In the genomic region with DNA sequence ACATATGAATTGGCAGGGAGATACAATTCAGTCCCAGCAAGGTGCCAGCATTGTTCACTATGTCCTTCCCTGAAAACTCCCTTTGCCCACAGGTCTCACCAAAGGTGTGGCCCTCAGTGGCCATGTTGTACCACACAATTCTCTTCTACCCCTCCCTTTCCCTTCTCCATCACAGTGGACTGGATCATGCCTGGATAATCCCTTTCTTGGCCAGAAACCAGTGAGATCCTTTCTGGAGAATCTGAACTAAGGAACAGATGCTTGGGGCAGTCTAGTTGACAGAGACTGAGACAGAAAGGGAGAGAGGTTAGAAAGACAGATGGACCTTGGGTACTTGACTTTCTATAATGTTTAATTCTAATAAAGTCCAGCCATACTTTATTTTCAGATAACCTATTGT, we compare ENCODE assay signal across 18 cellular contexts.
"Had no signal": no experiment of that assay in that cellular context is flagged by ENCODE, and none has a peak within 500 bp of the region (broad histone marks: within the 10 kb centered on the region; RNA-seq: fewer than 3 reads in every experiment).

No MANE protein-coding gene starts in this region.

- H3K27me3 Mint-ChIP-seq: naive B cell had no signal

- H3K27ac Mint-ChIP-seq: activated naive CD4-positive, alpha-beta T cell treated with anti-CD3 and anti-CD28 coated beads for 36 hours; activated T-cell treated with anti-CD3 and anti-CD28 coated beads, Interleukin-2, amount 50 U/mL, for 72 hours; memory B cell; stimulated activated effector memory CD8-positive, alpha-beta T cell treated with anti-CD3 and anti-CD28 coated beads, Interleukin-12 subunit alpha, Interleukin-12 subunit beta, amount 100 ng/mL, for 72 hours; T-helper 1 cell treated with Interleukin-12 subunit alpha and Interleukin-12 subunit beta and Interleukin-4 antibody, amounts not matched to agents 30 μg/mL and 1 μg/mL, for 36 hours had no signal

- H3K9me3 Mint-ChIP-seq: activated naive CD4-positive, alpha-beta T cell treated with anti-CD3 and anti-CD28 coated beads for 36 hours; activated T-cell treated with anti-CD3 and anti-CD28 coated beads, Interleukin-2, amount 50 U/mL, for 72 hours; memory B cell; naive B cell; stimulated activated effector memory CD8-positive, alpha-beta T cell treated with anti-CD3 and anti-CD28 coated beads, Interleukin-12 subunit alpha, Interleukin-12 subunit beta, amount 100 ng/mL, for 72 hours; T-helper 1 cell treated with Interleukin-12 subunit alpha and Interleukin-12 subunit beta and Interleukin-4 antibody, amounts not matched to agents 30 μg/mL and 1 μg/mL, for 36 hours had no signal

- H3K36me3 Mint-ChIP-seq: naive B cell; stimulated activated effector memory CD8-positive, alpha-beta T cell treated with anti-CD3 and anti-CD28 coated beads, Interleukin-12 subunit alpha, Interleukin-12 subunit beta, amount 100 ng/mL, for 72 hours had no signal

- H3K9me3 ChIP-seq: heart left ventricle, right lobe of liver, upper lobe of right lung had no signal

- H3K36me3 ChIP-seq: heart left ventricle, right lobe of liver, upper lobe of right lung had no signal

- H3K4me3 Mint-ChIP-seq: activated naive CD4-positive, alpha-beta T cell treated with anti-CD3 and anti-CD28 coated beads for 36 hours; activated T-cell treated with anti-CD3 and anti-CD28 coated beads, Interleukin-2, amount 50 U/mL, for 72 hours; memory B cell; naive B cell; stimulated activated effector memory CD8-positive, alpha-beta T cell treated with anti-CD3 and anti-CD28 coated beads, Interleukin-12 subunit alpha, Interleukin-12 subunit beta, amount 100 ng/mL, for 72 hours; T-helper 1 cell treated with Interleukin-12 subunit alpha and Interleukin-12 subunit beta and Interleukin-4 antibody, amounts not matched to agents 30 μg/mL and 1 μg/mL, for 36 hours had no signal

- DNase-seq: activated CD4-positive, alpha-beta T cell treated with anti-CD3 and anti-CD28 coated beads for 4 hours; activated CD4-positive, alpha-beta T cell treated with anti-CD3 and anti-CD28 coated beads, Interleukin-2, amount 50 U/mL, for 48 hours; activated CD4-positive, CD25-positive, alpha-beta regulatory T cell; activated effector memory CD4-positive, alpha-beta T cell treated with Interleukin-2 at 50 U/mL for 16 hours; activated naive CD4-positive, alpha-beta T cell treated with anti-CD3 and anti-CD28 coated beads for 36 hours; activated T-cell treated with anti-CD3 and anti-CD28 coated beads, Interleukin-2, amount 50 U/mL, for 72 hours; amygdala; cerebellar nuclear complex; cortex of kidney; heart left ventricle; naive B cell; nucleus accumbens; right lobe of liver; stimulated activated CD4-positive, alpha-beta T cell treated with anti-CD3 and anti-CD28 coated beads, Interleukin-2, amount 100 ng/mL, for 24 hours; upper lobe of right lung had no signal

- ATAC-seq: activated T-cell treated with anti-CD3 and anti-CD28 coated beads, Interleukin-2, amount 50 U/mL, for 72 hours; heart left ventricle; stimulated activated effector memory CD8-positive, alpha-beta T cell treated with anti-CD3 and anti-CD28 coated beads, Interleukin-12 subunit alpha, Interleukin-12 subunit beta, amount 100 ng/mL, for 72 hours; upper lobe of right lung had no signal

- H3K4me1 Mint-ChIP-seq: memory B cell had no signal

- H3K4me3 ChIP-seq: heart left ventricle, right lobe of liver, upper lobe of right lung had no signal

- H3K4me1 ChIP-seq: right lobe of liver, upper lobe of right lung had no signal
